Comparison of ENCODE assay signal across 11 cellular contexts in genomic region chr14:74400919-74401503, GRCh38. TPM values are rescaled to one million over a fixed set of nuclear protein-coding genes. Genes with fewer than 3 reads are reported as not detected.
DNase-seq lines count a peak whose midpoint lies in the region; ATAC-seq, FAIRE-seq and TF ChIP-seq lines count a peak whose summit lies in the region.
"Had no signal": no experiment of that assay in that cellular context is flagged by ENCODE, and none has a peak within 500 bp of the region (broad histone marks: within the 10 kb centered on the region; RNA-seq: fewer than 3 reads in every experiment).

No MANE protein-coding gene starts in this region.

- H3K27ac Mint-ChIP-seq in activated CD4-positive, alpha-beta T cell treated with anti-CD3 and anti-CD28 coated beads, Interleukin-2, amount 10 ng/mL, durations not matched to agents 24 days and 14 days: peak overlapping the region; percentile 82
- H3K27ac Mint-ChIP-seq in stimulated activated effector memory CD8-positive, alpha-beta T cell treated with anti-CD3 and anti-CD28 coated beads, Interleukin-12 subunit alpha, Interleukin-12 subunit beta, amount 100 ng/mL, for 72 hours: peak overlapping the region; percentile 94

- no peaks in the 10 kb centered on the region for H3K36me3 ChIP-seq in upper lobe of left lung

- DNase-seq in activated CD4-positive, alpha-beta T cell treated with anti-CD3 and anti-CD28 coated beads, Interleukin-2, amount 10 ng/mL, durations not matched to agents 24 days and 14 days: no peak
- DNase-seq in activated CD4-positive, alpha-beta T cell treated with anti-CD3 and anti-CD28 coated beads, Interleukin-2, amount 50 U/mL, for 1 hour: no peak
- DNase-seq in HTR-8/SVneo (ENCODE audit: insufficient read length, low spot score) (no peak), coronary artery (ENCODE audit: low spot score) (no peak), DMS53 treated with DMSO at 0.1 percent for 48 hours (lab: John Stamatoyannopoulos, UW; ENCODE audit: unreplicated experiment) (no peak), upper lobe of left lung (no peak)
- no peak for DNase-seq in stimulated activated effector memory CD8-positive, alpha-beta T cell treated with anti-CD3 and anti-CD28 coated beads, Interleukin-12 subunit alpha, Interleukin-12 subunit beta, amount 100 ng/mL, for 72 hours (ENCODE audit: low spot score in 2 of 2)
- DNase-seq: NCI-H187 treated with DMSO at 0.1 percent for 48 hours had no signal

- FAIRE-seq in HTR-8/SVneo (lab: Jason Lieb, UNC): peak; percentile 57
- FAIRE-seq: bronchial epithelial cell had no signal

- H3K4me1 Mint-ChIP-seq in activated CD4-positive, alpha-beta T cell treated with anti-CD3 and anti-CD28 coated beads, Interleukin-2, amount 10 ng/mL, durations not matched to agents 24 days and 14 days: peaks cover 20% of the 10 kb centered on the region
- H3K4me1 Mint-ChIP-seq in stimulated activated effector memory CD8-positive, alpha-beta T cell treated with anti-CD3 and anti-CD28 coated beads, Interleukin-12 subunit alpha, Interleukin-12 subunit beta, amount 100 ng/mL, for 72 hours: peaks cover 21% of the 10 kb centered on the region

- no peaks in the 10 kb centered on the region for H3K27me3 ChIP-seq in upper lobe of left lung

- TF ChIP-seq EP300 in upper lobe of left lung (IDR thresholded peaks at IDR 0.05): no peak

- no peaks in the 10 kb centered on the region for H3K9me3 ChIP-seq in upper lobe of left lung

- H3K27me3 Mint-ChIP-seq in activated CD4-positive, alpha-beta T cell treated with anti-CD3 and anti-CD28 coated beads, Interleukin-2, amount 10 ng/mL, durations not matched to agents 24 days and 14 days: peaks cover 20% of the 10 kb centered on the region

- WGBS in upper lobe of left lung, 2 donors: 42 to 43% methylated on average over 6 to 8 of the region's 8 CpGs

- no peaks in the 10 kb centered on the region for H3K36me3 Mint-ChIP-seq in activated CD4-positive, alpha-beta T cell treated with anti-CD3 and anti-CD28 coated beads, Interleukin-2, amount 10 ng/mL, durations not matched to agents 24 days and 14 days (ENCODE audit: low read depth)
- H3K36me3 Mint-ChIP-seq in stimulated activated effector memory CD8-positive, alpha-beta T cell treated with anti-CD3 and anti-CD28 coated beads, Interleukin-12 subunit alpha, Interleukin-12 subunit beta, amount 100 ng/mL, for 72 hours: no peaks in the 10 kb centered on the region

- H3K9me3 Mint-ChIP-seq in activated CD4-positive, alpha-beta T cell treated with anti-CD3 and anti-CD28 coated beads, Interleukin-2, amount 10 ng/mL, durations not matched to agents 24 days and 14 days: no peaks in the 10 kb centered on the region
- no peaks in the 10 kb centered on the region for H3K9me3 Mint-ChIP-seq in stimulated activated effector memory CD8-positive, alpha-beta T cell treated with anti-CD3 and anti-CD28 coated beads, Interleukin-12 subunit alpha, Interleukin-12 subunit beta, amount 100 ng/mL, for 72 hours

- peaks cover 18 to 23% (median 20%) of the 10 kb centered on the region in 4 donors for H3K4me1 ChIP-seq in upper lobe of left lung

- H3K27ac ChIP-seq in coronary artery: no peak overlapping the region
- peak overlapping the region in 1 of 4 donors; percentile 55 for H3K27ac ChIP-seq in upper lobe of left lung

- H3K4me3 Mint-ChIP-seq in activated CD4-positive, alpha-beta T cell treated with anti-CD3 and anti-CD28 coated beads, Interleukin-2, amount 10 ng/mL, durations not matched to agents 24 days and 14 days: peak overlapping the region; percentile 72
- peak overlapping the region; percentile 63 for H3K4me3 Mint-ChIP-seq in stimulated activated effector memory CD8-positive, alpha-beta T cell treated with anti-CD3 and anti-CD28 coated beads, Interleukin-12 subunit alpha, Interleukin-12 subunit beta, amount 100 ng/mL, for 72 hours

- ATAC-seq in stimulated activated effector memory CD8-positive, alpha-beta T cell treated with anti-CD3 and anti-CD28 coated beads, Interleukin-12 subunit alpha, Interleukin-12 subunit beta, amount 100 ng/mL, for 72 hours: no peak
- ATAC-seq in upper lobe of left lung (ENCODE audit: low FRiP score in 2 of 2) (no peak), HG02884 (IDR thresholded peaks at IDR 0.05; ENCODE audit: unreplicated experiment) (no peak)

- TF ChIP-seq CTCF in coronary artery (IDR thresholded peaks at IDR 0.05) (no peak), upper lobe of left lung (IDR thresholded peaks at IDR 0.05) (no peak)

- no peak for TF ChIP-seq POLR2A in upper lobe of left lung (IDR thresholded peaks at IDR 0.05)

- H3K4me3 ChIP-seq in coronary artery: peak overlapping the region; percentile 40
- peak overlapping the region in 2 of 4 donors; percentile 19 to 20 for H3K4me3 ChIP-seq in upper lobe of left lung

- intact Hi-C loops in activated CD4-positive, alpha-beta T cell treated with anti-CD3 and anti-CD28 coated beads, Interleukin-2, amount 10 ng/mL, durations not matched to agents 24 days and 14 days (cut with micrococcal nuclease): no loop called here

RNA-seq across cellular contexts. Expression of gene SYNDIG1L, which starts 25.0 kb away (rescaled TPM):
- total RNA-seq in activated CD4-positive, alpha-beta T cell treated with anti-CD3 and anti-CD28 coated beads, Interleukin-2, amount 10 ng/mL, durations not matched to agents 24 days and 14 days: not detected in 2 replicates
- 10 to 100 TPM in 1 of 6 donors, 1 to 10 TPM in 4, under 1 TPM in 1; 0.88 to 10.5 (median 2.8) TPM for total RNA-seq in upper lobe of left lung
- total RNA-seq: renal cortical epithelial cell had no signal

RNA-seq across cellular contexts. Expression of gene VRTN, which starts 52.7 kb away (rescaled TPM):
- not detected in 2 replicates for total RNA-seq in activated CD4-positive, alpha-beta T cell treated with anti-CD3 and anti-CD28 coated beads, Interleukin-2, amount 10 ng/mL, durations not matched to agents 24 days and 14 days
- under 1 TPM in 2 of 6 donors, not detected in 4; 0.09 to 0.10 TPM for total RNA-seq in upper lobe of left lung
- total RNA-seq: bronchial epithelial cell, renal cortical epithelial cell had no signal
